In genomic region chr6:14453712-14454466, GRCh38 we compare ENCODE assay signal across 17 cellular contexts.
DNase-seq lines count a peak whose midpoint lies in the region; ATAC-seq and TF ChIP-seq lines count a peak whose summit lies in the region.
"Had no signal": no experiment of that assay in that cellular context is flagged by ENCODE, and none has a peak within 500 bp of the region (broad histone marks: within the 10 kb centered on the region; RNA-seq: fewer than 3 reads in every experiment).

No MANE protein-coding gene starts in this region.

- WGBS in heart left ventricle, 4 donors = 90 to 94% (median 92%) methylated on average over 6 of the region's 6 CpGs

- H3K4me2 ChIP-seq in Loucy (ENCODE audit: low read depth, low read length, poor library complexity, severe bottlenecking) = peak overlapping the region; percentile 70

- peaks cover 20% of the 10 kb centered on the region for H3K79me2 ChIP-seq in Loucy (ENCODE audit: insufficient read depth, low read length)

- H3K27ac Mint-ChIP-seq in activated T-helper 1 cell treated with anti-CD3 and anti-CD28 coated beads, Interleukin-12 subunit alpha, Interleukin-12 subunit beta, Interleukin-2, Interleukin-4 antibody, amounts not matched to agents 30 ng/mL and 10 ng/mL and 1 ng/mL, durations not matched to agents 14 hours and 24 hours and 36 hours = peak overlapping the region; percentile 91
- peak overlapping the region; percentile 92 for H3K27ac Mint-ChIP-seq in stimulated activated effector memory CD8-positive, alpha-beta T cell treated with anti-CD3 and anti-CD28 coated beads, Interleukin-12 subunit alpha, Interleukin-12 subunit beta, amount 100 ng/mL, for 72 hours

- peak; percentile 53 for ATAC-seq in stimulated activated effector memory CD8-positive, alpha-beta T cell treated with anti-CD3 and anti-CD28 coated beads, Interleukin-12 subunit alpha, Interleukin-12 subunit beta, amount 100 ng/mL, for 72 hours
- ATAC-seq in heart left ventricle = no peak

- no peaks in the 10 kb centered on the region for H3K9me3 Mint-ChIP-seq in activated T-helper 1 cell treated with anti-CD3 and anti-CD28 coated beads, Interleukin-12 subunit alpha, Interleukin-12 subunit beta, Interleukin-2, Interleukin-4 antibody, amounts not matched to agents 30 ng/mL and 10 ng/mL and 1 ng/mL, durations not matched to agents 14 hours and 24 hours and 36 hours
- H3K9me3 Mint-ChIP-seq in stimulated activated effector memory CD8-positive, alpha-beta T cell treated with anti-CD3 and anti-CD28 coated beads, Interleukin-12 subunit alpha, Interleukin-12 subunit beta, amount 100 ng/mL, for 72 hours = no peaks in the 10 kb centered on the region
- H3K9me3 Mint-ChIP-seq: IgD-negative memory B cell had no signal

- no peaks in the 10 kb centered on the region for H3K27me3 ChIP-seq in Loucy (ENCODE audit: insufficient read depth, low read length, poor library complexity, severe bottlenecking)
- H3K27me3 ChIP-seq in heart left ventricle = no peaks in the 10 kb centered on the region
- H3K27me3 ChIP-seq: SJCRH30, upper lobe of left lung had no signal

- H3K4me1 ChIP-seq in Loucy (ENCODE audit: insufficient read depth, low read length, poor library complexity, severe bottlenecking) (peaks cover 90% of the 10 kb centered on the region), heart left ventricle (peaks cover 0 to 73% (median 20%) of the 10 kb centered on the region in 12 donors)
- H3K4me1 ChIP-seq: prostate gland, SJCRH30 had no signal

- intact Hi-C loops in activated T-helper 1 cell treated with anti-CD3 and anti-CD28 coated beads, Interleukin-12 subunit alpha, Interleukin-12 subunit beta, Interleukin-2, Interleukin-4 antibody, amounts not matched to agents 30 ng/mL and 10 ng/mL and 1 ng/mL, durations not matched to agents 14 hours and 24 hours and 36 hours (cut with micrococcal nuclease) = loop anchor here (1.0 to 10.0 kb wide), 10 partner anchors 88 to 1168 kb away; partner anchors contain the start of gene JARID2
- intact Hi-C loops in heart left ventricle (cut with DNase I) = no loop called here

- no peaks in the 10 kb centered on the region for H3K9me2 ChIP-seq in Loucy (replicated peaks; ENCODE audit: low read depth, low read length)

- H3K27ac ChIP-seq in heart left ventricle = no peak overlapping the region
- H3K27ac ChIP-seq: prostate gland, SJCRH30, upper lobe of left lung, VCaP had no signal

- DNase-seq in activated CD8-positive, alpha-beta memory T cell treated with anti-CD3 and anti-CD28 coated beads, Interleukin-2, amount 50 U/mL, for 48 hours = peak; percentile 64
- no peak for DNase-seq in activated CD8-positive, alpha-beta memory T cell treated with anti-CD3 and anti-CD28 coated beads, Interleukin-2, amount 50 U/mL, for 4 hours
- DNase-seq in activated T-helper 1 cell treated with anti-CD3 and anti-CD28 coated beads, Interleukin-12 subunit alpha, Interleukin-12 subunit beta, Interleukin-2, Interleukin-4 antibody, amounts not matched to agents 30 ng/mL and 10 ng/mL and 1 ng/mL, durations not matched to agents 14 hours and 24 hours and 36 hours (ENCODE audit: low spot score) = no peak
- DNase-seq in stimulated activated effector memory CD8-positive, alpha-beta T cell treated with anti-CD3 and anti-CD28 coated beads, Interleukin-12 subunit alpha, Interleukin-12 subunit beta, amount 100 ng/mL, for 72 hours (ENCODE audit: low spot score in 2 of 2) = peak in 1 of 2 donors; percentile 56
- no peak for DNase-seq in NCI-H446 treated with DMSO at 0.1 percent for 48 hours (lab: John Stamatoyannopoulos, UW)
- no peak for DNase-seq in GM10266 (ENCODE audit: extremely low spot score)
- DNase-seq in heart left ventricle = no peak
- DNase-seq: activated gamma-delta T cell, caudate nucleus, EL, NCI-H1436 treated with DMSO at 0.1 percent for 48 hours, SJCRH30, upper lobe of left lung had no signal

- no peaks in the 10 kb centered on the region for H3K36me3 ChIP-seq in Loucy (ENCODE audit: insufficient read depth, low read length)
- H3K36me3 ChIP-seq in heart left ventricle = no peaks in the 10 kb centered on the region
- H3K36me3 ChIP-seq: prostate gland, SJCRH30, upper lobe of left lung had no signal

- H3K4me3 ChIP-seq in Loucy (ENCODE audit: low read length, poor library complexity, severe bottlenecking) (peak overlapping the region; percentile 51), heart left ventricle (no peak overlapping the region)
- H3K4me3 ChIP-seq: prostate gland, SJCRH30, upper lobe of left lung had no signal

- peaks cover 82% of the 10 kb centered on the region for H3K4me1 Mint-ChIP-seq in activated T-helper 1 cell treated with anti-CD3 and anti-CD28 coated beads, Interleukin-12 subunit alpha, Interleukin-12 subunit beta, Interleukin-2, Interleukin-4 antibody, amounts not matched to agents 30 ng/mL and 10 ng/mL and 1 ng/mL, durations not matched to agents 14 hours and 24 hours and 36 hours (ENCODE audit: low read depth)
- H3K4me1 Mint-ChIP-seq in stimulated activated effector memory CD8-positive, alpha-beta T cell treated with anti-CD3 and anti-CD28 coated beads, Interleukin-12 subunit alpha, Interleukin-12 subunit beta, amount 100 ng/mL, for 72 hours = peaks cover 51% of the 10 kb centered on the region

- peak overlapping the region; percentile 94 for H3K9ac ChIP-seq in Loucy (ENCODE audit: low read depth, low read length, poor library complexity, severe bottlenecking)

- peaks cover 39% of the 10 kb centered on the region for H3F3A ChIP-seq in Loucy (ENCODE audit: low read depth)

- no peaks in the 10 kb centered on the region for H3K9me3 ChIP-seq in Loucy (ENCODE audit: insufficient read depth, low read depth, low read length)
- no peaks in the 10 kb centered on the region for H3K9me3 ChIP-seq in heart left ventricle
- H3K9me3 ChIP-seq: prostate gland, SJCRH30, upper lobe of left lung had no signal

- TF ChIP-seq POLR2A in heart left ventricle (IDR thresholded peaks at IDR 0.05) = no peak

- peaks cover 3% of the 10 kb centered on the region for H3K36me3 Mint-ChIP-seq in activated T-helper 1 cell treated with anti-CD3 and anti-CD28 coated beads, Interleukin-12 subunit alpha, Interleukin-12 subunit beta, Interleukin-2, Interleukin-4 antibody, amounts not matched to agents 30 ng/mL and 10 ng/mL and 1 ng/mL, durations not matched to agents 14 hours and 24 hours and 36 hours (ENCODE audit: low read depth)
- H3K36me3 Mint-ChIP-seq in stimulated activated effector memory CD8-positive, alpha-beta T cell treated with anti-CD3 and anti-CD28 coated beads, Interleukin-12 subunit alpha, Interleukin-12 subunit beta, amount 100 ng/mL, for 72 hours = peaks cover 16% of the 10 kb centered on the region

- TF ChIP-seq CTCF in Loucy (conservative IDR thresholded peaks at IDR 0.05; ENCODE audit: low read length) (no peak), GM10266 (IDR thresholded peaks at IDR 0.05; ENCODE audit: control insufficient read depth, insufficient read depth, low read depth, missing control alignments) (no peak), heart left ventricle (IDR thresholded peaks at IDR 0.05) (no peak)

- H3K4me3 Mint-ChIP-seq in activated T-helper 1 cell treated with anti-CD3 and anti-CD28 coated beads, Interleukin-12 subunit alpha, Interleukin-12 subunit beta, Interleukin-2, Interleukin-4 antibody, amounts not matched to agents 30 ng/mL and 10 ng/mL and 1 ng/mL, durations not matched to agents 14 hours and 24 hours and 36 hours = peak overlapping the region; percentile 9
- peak overlapping the region; percentile 59 for H3K4me3 Mint-ChIP-seq in stimulated activated effector memory CD8-positive, alpha-beta T cell treated with anti-CD3 and anti-CD28 coated beads, Interleukin-12 subunit alpha, Interleukin-12 subunit beta, amount 100 ng/mL, for 72 hours

- H3K27me3 Mint-ChIP-seq in activated T-helper 1 cell treated with anti-CD3 and anti-CD28 coated beads, Interleukin-12 subunit alpha, Interleukin-12 subunit beta, Interleukin-2, Interleukin-4 antibody, amounts not matched to agents 30 ng/mL and 10 ng/mL and 1 ng/mL, durations not matched to agents 14 hours and 24 hours and 36 hours (ENCODE audit: insufficient read depth) = peaks cover 2% of the 10 kb centered on the region
- H3K27me3 Mint-ChIP-seq: IgD-negative memory B cell had no signal

- no peaks in the 10 kb centered on the region for H4K20me1 ChIP-seq in Loucy (ENCODE audit: insufficient read depth, low read length, poor library complexity, severe bottlenecking)

- H2AFZ ChIP-seq in Loucy (ENCODE audit: low read length) = no peak overlapping the region
